Comparison of ENCODE assay signal across 8 cellular contexts in the genomic region with DNA sequence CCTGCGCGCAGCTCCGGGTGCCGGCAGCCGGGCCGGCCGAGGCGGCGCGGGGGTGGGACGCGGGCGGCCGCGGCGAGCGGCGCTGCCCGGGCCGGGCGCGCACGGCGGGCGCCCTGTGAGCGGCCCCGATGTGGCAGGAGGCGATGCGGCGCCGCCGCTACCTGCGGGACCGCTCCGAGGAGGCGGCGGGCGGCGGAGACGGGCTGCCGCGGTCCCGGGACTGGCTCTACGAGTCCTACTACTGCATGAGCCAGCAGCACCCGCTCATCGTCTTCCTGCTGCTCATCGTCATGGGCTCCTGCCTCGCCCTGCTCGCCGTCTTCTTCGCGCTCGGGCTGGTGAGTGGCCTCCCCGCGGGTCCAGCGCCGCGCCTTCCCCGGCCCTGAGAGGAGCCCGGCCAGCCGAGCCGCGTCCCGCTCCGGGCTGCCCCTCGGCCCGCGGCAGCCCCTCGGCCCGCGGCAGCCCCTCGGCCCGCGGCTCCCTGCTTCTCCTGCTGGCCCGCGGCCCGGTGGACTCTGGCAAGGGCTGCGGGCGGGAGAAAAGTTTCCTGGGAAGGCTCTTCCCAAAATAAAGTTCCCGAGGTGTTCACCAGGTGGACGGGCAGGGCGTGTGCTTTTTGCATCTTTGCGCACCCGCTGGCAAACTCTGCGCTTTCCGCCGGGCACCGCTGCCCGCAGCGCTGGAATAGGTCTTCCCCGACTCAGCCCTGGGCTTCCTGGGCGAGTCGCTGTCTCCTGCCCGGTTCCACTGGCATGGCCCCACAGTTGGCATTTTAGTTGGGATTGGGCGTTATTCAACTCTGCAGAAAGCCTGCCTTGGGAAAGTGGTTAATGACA. TPM values are rescaled to one million over a fixed set of nuclear protein-coding genes. Genes with fewer than 3 reads are reported as not detected.
DNase-seq lines count a peak whose midpoint lies in the region; ATAC-seq, FAIRE-seq and TF ChIP-seq lines count a peak whose summit lies in the region.

No MANE protein-coding gene starts in this region.

- no peak overlapping the region for H3K4me3 Mint-ChIP-seq in activated CD4-positive, alpha-beta T cell treated with anti-CD3 and anti-CD28 coated beads for 36 hours
- H3K4me3 Mint-ChIP-seq in astrocyte (ENCODE audit: unreplicated experiment) (peak overlapping the region; percentile 75), T-cell (peak overlapping the region in 1 of 3 donors; percentile 61)

- no peaks in the 10 kb centered on the region for H3K79me2 ChIP-seq in astrocyte (ENCODE audit: insufficient read depth, low read length)

- CTCF ChIA-PET in activated CD4-positive, alpha-beta T cell treated with anti-CD3 and anti-CD28 coated beads for 36 hours (lab: Charles Lee), result no interaction called here
- CTCF ChIA-PET in T-cell (lab: Charles Lee), result no interaction called here

- no peaks in the 10 kb centered on the region for H3K4me1 ChIP-seq in astrocyte (ENCODE audit: insufficient read depth, low read length)
- H3K4me1 ChIP-seq in thoracic aorta (ENCODE audit: control insufficient read depth in 1 of 2, low read depth in 2 of 2), result peaks cover 0 to 5% of the 10 kb centered on the region in 2 donors

- H3K9me3 ChIP-seq in astrocyte (ENCODE audit: insufficient read depth, low read depth, low read length) (no peaks in the 10 kb centered on the region), thoracic aorta (no peaks in the 10 kb centered on the region)

- peak overlapping the region; percentile 78 for H3K4me2 ChIP-seq in astrocyte (ENCODE audit: low read length)

- peak; percentile 26 for DNase-seq in activated CD4-positive, alpha-beta T cell treated with anti-CD3 and anti-CD28 coated beads for 36 hours
- DNase-seq in activated CD4-positive, alpha-beta T cell treated with anti-CD3 and anti-CD28 coated beads, Interleukin-2, amount 50 U/mL, for 48 hours, result no peak
- DNase-seq in astrocyte (ENCODE audit: low read depth), result peak; percentile 19
- no peak for DNase-seq in kidney epithelial cell (ENCODE audit: low read depth)
- DNase-seq in thoracic aorta (ENCODE audit: low spot score), result no peak
- no peak for DNase-seq in T-cell
- DNase-seq in stimulated activated CD4-positive, alpha-beta T cell treated with anti-CD3 and anti-CD28 coated beads, Interleukin-12 subunit alpha, Interleukin-12 subunit beta, amount 100 ng/mL, for 4 hours, result no peak

- ATAC-seq in activated CD4-positive, alpha-beta T cell treated with anti-CD3 and anti-CD28 coated beads for 36 hours, result no peak
- ATAC-seq in thoracic aorta (ENCODE audit: insufficient number of reproducible peaks, low FRiP score, low read depth) (no peak), T-cell (replicated peaks in 1 of 4) (no peak), GM18870 (IDR thresholded peaks at IDR 0.05; ENCODE audit: unreplicated experiment) (no peak)

- intact Hi-C loops in activated CD4-positive, alpha-beta T cell treated with anti-CD3 and anti-CD28 coated beads for 36 hours (cut with DNase I, micrococcal nuclease), result no loop called here

- no peak overlapping the region for H3K27ac Mint-ChIP-seq in activated CD4-positive, alpha-beta T cell treated with anti-CD3 and anti-CD28 coated beads for 36 hours
- H3K27ac Mint-ChIP-seq in astrocyte (ENCODE audit: unreplicated experiment) (no peak overlapping the region), T-cell (peak overlapping the region in 1 of 2 donors; percentile 40)

- H3K27me3 ChIP-seq in astrocyte (ENCODE audit: insufficient read depth, low read length), result peaks cover 27% of the 10 kb centered on the region
- H3K27me3 ChIP-seq in kidney epithelial cell (ENCODE audit: control insufficient read depth, insufficient read depth, low read length), result peaks cover 38% of the 10 kb centered on the region
- H3K27me3 ChIP-seq in thoracic aorta (replicated peaks; ENCODE audit: insufficient read depth), result no peaks in the 10 kb centered on the region

- peaks cover 35% of the 10 kb centered on the region for H3K27me3 Mint-ChIP-seq in activated CD4-positive, alpha-beta T cell treated with anti-CD3 and anti-CD28 coated beads for 36 hours
- H3K27me3 Mint-ChIP-seq in astrocyte (ENCODE audit: low read depth, unreplicated experiment) (no peaks in the 10 kb centered on the region), T-cell (peaks cover 40 to 46% of the 10 kb centered on the region in 2 donors)

- H3K36me3 ChIP-seq in astrocyte (ENCODE audit: insufficient read depth, low read length) (no peaks in the 10 kb centered on the region), kidney epithelial cell (ENCODE audit: control insufficient read depth, insufficient read depth, low read length) (no peaks in the 10 kb centered on the region), thoracic aorta (no peaks in the 10 kb centered on the region)

- TF ChIP-seq CTCF in astrocyte (IDR thresholded peaks at IDR 0.05; ENCODE audit: insufficient read depth, low read depth, low read length) (no peak), kidney epithelial cell (IDR thresholded peaks at IDR 0.05; ENCODE audit: insufficient read depth, low read length, poor library complexity, severe bottlenecking) (no peak), thoracic aorta (IDR thresholded peaks at IDR 0.05) (no peak)

- no peaks in the 10 kb centered on the region for H4K20me1 ChIP-seq in astrocyte (ENCODE audit: insufficient read depth, low read length)

- H3K27ac ChIP-seq in astrocyte (ENCODE audit: low read depth, low read length) (no peak overlapping the region), thoracic aorta (peak overlapping the region; percentile 50 to 56)

- no peaks in the 10 kb centered on the region for H3K36me3 Mint-ChIP-seq in activated CD4-positive, alpha-beta T cell treated with anti-CD3 and anti-CD28 coated beads for 36 hours (ENCODE audit: low read depth)
- H3K36me3 Mint-ChIP-seq in astrocyte (ENCODE audit: low read depth, unreplicated experiment) (no peaks in the 10 kb centered on the region), T-cell (no peaks in the 10 kb centered on the region)

- peak overlapping the region; percentile 88 for H2AFZ ChIP-seq in astrocyte (ENCODE audit: low read depth, low read length)

- FAIRE-seq in astrocyte (lab: Jason Lieb, UNC), result no peak

- POLR2A ChIA-PET in activated CD4-positive, alpha-beta T cell treated with anti-CD3 and anti-CD28 coated beads for 36 hours (lab: Charles Lee), result no interaction called here
- POLR2A ChIA-PET in T-cell (lab: Charles Lee), result no interaction called here

- H3K4me1 Mint-ChIP-seq in activated CD4-positive, alpha-beta T cell treated with anti-CD3 and anti-CD28 coated beads for 36 hours, result peaks cover 4% of the 10 kb centered on the region
- H3K4me1 Mint-ChIP-seq in astrocyte (ENCODE audit: low read depth, unreplicated experiment) (no peaks in the 10 kb centered on the region), T-cell (peaks cover 5 to 6% (median 5%) of the 10 kb centered on the region in 3 donors)

- H3K4me3 ChIP-seq in astrocyte (ENCODE audit: insufficient read depth, low read depth, low read length) (peak overlapping the region; percentile 46), kidney epithelial cell (ENCODE audit: low read depth, low read length) (peak overlapping the region; percentile 11), thoracic aorta (peak overlapping the region; percentile 87)

- H3K9me3 Mint-ChIP-seq in activated CD4-positive, alpha-beta T cell treated with anti-CD3 and anti-CD28 coated beads for 36 hours (ENCODE audit: low read depth), result no peaks in the 10 kb centered on the region
- no peaks in the 10 kb centered on the region for H3K9me3 Mint-ChIP-seq in astrocyte (ENCODE audit: unreplicated experiment)
- H3K9me3 Mint-ChIP-seq in T-cell, result no peaks in the 10 kb centered on the region

- peak overlapping the region; percentile 10 for H3K9ac ChIP-seq in astrocyte (ENCODE audit: low read length)

RNA-seq across cellular contexts. Expression of a gene that starts 0.4 kb away (rescaled TPM):
- not detected for total RNA-seq in activated CD4-positive, alpha-beta T cell treated with anti-CD3 and anti-CD28 coated beads for 36 hours
- 3.7 and 5.7 TPM in 2 replicates for total RNA-seq in astrocyte
- total RNA-seq in kidney epithelial cell, result 0.25 and 0.62 TPM in 2 replicates
- total RNA-seq in thoracic aorta, result 10 to 100 TPM in 1 of 2 donors, 1 to 10 TPM in 1; 5.0 to 14.8 TPM
- total RNA-seq in T-cell, result under 1 TPM in 2 of 5 donors, not detected in 3; 0.23 to 0.32 TPM

Comparison
In these comparisons a context has a peak if more than half of its experiments do, and no peak if none do; other contexts are left out.
1. DNase-seq: peak in activated CD4-positive, alpha-beta T cell treated with anti-CD3 and anti-CD28 coated beads for 36 hours (single experiment) and astrocyte (single experiment); none in activated CD4-positive, alpha-beta T cell treated with anti-CD3 and anti-CD28 coated beads, Interleukin-2, amount 50 U/mL, for 48 hours (0 of 2), kidney epithelial cell (single experiment), thoracic aorta (single experiment), T-cell (0 of 34) and stimulated activated CD4-positive, alpha-beta T cell treated with anti-CD3 and anti-CD28 coated beads, Interleukin-12 subunit alpha, Interleukin-12 subunit beta, amount 100 ng/mL, for 4 hours (single experiment).
2. H3K4me3 ChIP-seq: peak in every context shown above with its lines; median percentile 87 in thoracic aorta; 46 in astrocyte; 11 in kidney epithelial cell.